8 cellular contexts compared by ENCODE assay signal in genomic region chr19:41263850-41264580, GRCh38. TPM values are rescaled to one million over a fixed set of nuclear protein-coding genes. Genes with fewer than 3 reads are reported as not detected.
DNase-seq lines count a peak whose midpoint lies in the region; ATAC-seq lines count a peak whose summit lies in the region.

TSS of gene HNRNPUL1 (plus strand) at chr19:41264372. CDS start at chr19:41264504, 132 bp downstream.

- peak; percentile 100 for DNase-seq in CD1c-positive myeloid dendritic cell (ENCODE audit: extremely low spot score)
- peak; percentile 99 for DNase-seq in NCI-H774 (lab: John Stamatoyannopoulos, UW)
- DNase-seq in activated CD4-positive, alpha-beta T cell treated with anti-CD3 and anti-CD28 coated beads, Interleukin-2, amount 50 U/mL, for 4 hours, result peak; percentile 99
- DNase-seq in left lobe of liver (ENCODE audit: low spot score), result peak; percentile 100
- DNase-seq in stimulated activated CD4-positive, alpha-beta T cell treated with anti-CD3 and anti-CD28 coated beads, Interleukin-2, amount 100 ng/mL, for 4 hours (ENCODE audit: low read depth), result peak; percentile 98

- peaks cover 3% of the 10 kb centered on the region for H3K27me3 Mint-ChIP-seq in dendritic cell treated with granulocyte-macrophage colony-stimulating factor and Interleukin-4, amounts not matched to agents 40 ng/mL and 50 ng/mL, for 4 days

- peak; percentile 78 for ATAC-seq in GM19395 (IDR thresholded peaks at IDR 0.05; ENCODE audit: unreplicated experiment)
- peak; percentile 60 for ATAC-seq in HG03565 (IDR thresholded peaks at IDR 0.05; ENCODE audit: unreplicated experiment)
- peak; percentile 72 for ATAC-seq in left lobe of liver

- intact Hi-C loops in dendritic cell treated with granulocyte-macrophage colony-stimulating factor and Interleukin-4, amounts not matched to agents 40 ng/mL and 50 ng/mL, for 4 days (cut with micrococcal nuclease), result loop anchor here (1.0 to 5.0 kb wide), 4 partner anchors 31 to 487 kb away; partner anchors contain the start of genes MIA and RAB4B

- peaks cover 48% of the 10 kb centered on the region for H3K4me1 Mint-ChIP-seq in dendritic cell treated with granulocyte-macrophage colony-stimulating factor and Interleukin-4, amounts not matched to agents 40 ng/mL and 50 ng/mL, for 4 days (ENCODE audit: low read depth)

- peak within 1 kb of the TSS; percentile 99 for H3K27ac Mint-ChIP-seq in dendritic cell treated with granulocyte-macrophage colony-stimulating factor and Interleukin-4, amounts not matched to agents 40 ng/mL and 50 ng/mL, for 4 days

- H3K36me3 Mint-ChIP-seq in dendritic cell treated with granulocyte-macrophage colony-stimulating factor and Interleukin-4, amounts not matched to agents 40 ng/mL and 50 ng/mL, for 4 days (ENCODE audit: low read depth), result peaks cover 65% of the 10 kb centered on the region

- H3K4me3 Mint-ChIP-seq in dendritic cell treated with granulocyte-macrophage colony-stimulating factor and Interleukin-4, amounts not matched to agents 40 ng/mL and 50 ng/mL, for 4 days, result peak within 1 kb of the TSS; percentile 96

- H3K9me3 Mint-ChIP-seq in dendritic cell treated with granulocyte-macrophage colony-stimulating factor and Interleukin-4, amounts not matched to agents 40 ng/mL and 50 ng/mL, for 4 days, result no peaks in the 10 kb centered on the region

RNA-seq across cellular contexts. Expression of gene HNRNPUL1, which starts in this region (rescaled TPM):
- total RNA-seq in left lobe of liver, result 62.4 TPM

Comparison
In these comparisons a context has a peak if more than half of its experiments do, and no peak if none do; other contexts are left out.
1. Peak in every context shown above with its lines: DNase-seq and ATAC-seq.